In genomic region chr6:162369091-162369490, GRCh38 we compare ENCODE assay signal across 26 cellular contexts.
"Had no signal": no experiment of that assay in that cellular context is flagged by ENCODE, and none has a peak within 500 bp of the region (broad histone marks: within the 10 kb centered on the region; RNA-seq: fewer than 3 reads in every experiment).

No MANE protein-coding gene starts in this region.

- H3K9me3 ChIP-seq: neutrophil, pancreas, prostate gland, right atrium auricular region, right lobe of liver, sigmoid colon, stomach, thyroid gland, tibial nerve, upper lobe of left lung, vagina had no signal

- H3K27ac ChIP-seq: neutrophil, pancreas, prostate gland, right atrium auricular region, right lobe of liver, sigmoid colon, stomach, thyroid gland, tibial nerve, upper lobe of left lung, vagina had no signal

- H3K27me3 ChIP-seq: neutrophil, pancreas, right atrium auricular region, right lobe of liver, sigmoid colon, stomach, thyroid gland, tibial nerve, upper lobe of left lung, vagina had no signal

- DNase-seq: naive B cell; naive thymus-derived CD8-positive, alpha-beta T cell; nephron progenitor cell; nucleus accumbens; pancreas; retina; right lobe of liver; sigmoid colon; small intestine; stimulated activated CD4-positive, alpha-beta T cell treated with anti-CD3 and anti-CD28 coated beads, Interleukin-15, amount 100 ng/mL, for 24 hours; stimulated activated CD4-positive, alpha-beta T cell treated with anti-CD3 and anti-CD28 coated beads, Interleukin-2, amount 100 ng/mL, for 24 hours; stimulated activated CD4-positive, alpha-beta T cell treated with anti-CD3 and anti-CD28 coated beads, Interleukin-2, amount 100 ng/mL, for 48 hours; stimulated activated CD4-positive, alpha-beta T cell treated with anti-CD3 and anti-CD28 coated beads, Interleukin-4, amount 100 ng/mL, for 24 hours; stimulated activated naive B cell treated with anti-CD40 and anti-IgM and Interleukin-4, amounts not matched to agents 10 μg/mL and 1 μg/mL and 100 μg/mL, for 72 hours; stimulated activated naive CD4-positive, alpha-beta T cell treated with Interleukin-2 at 50 U/mL for 16 hours; stomach; thyroid gland; trophoblast cell; upper lobe of left lung had no signal

- H3K4me1 ChIP-seq: prostate gland, sigmoid colon, stomach, thyroid gland, tibial nerve, upper lobe of left lung, vagina had no signal

- ATAC-seq: naive thymus-derived CD8-positive, alpha-beta T cell; natural killer cell treated with Interleukin-12 subunit alpha and Interleukin-12 subunit beta and Interleukin-15 and Interleukin-18, amount 100 ng/mL, for 72 hours; pancreas; right lobe of liver; stimulated activated effector memory CD8-positive, alpha-beta T cell treated with anti-CD3 and anti-CD28 coated beads, Interleukin-12 subunit alpha, Interleukin-12 subunit beta, amount 100 ng/mL, for 72 hours; stimulated activated naive B cell treated with anti-CD40 and anti-IgM and Interleukin-4, amounts not matched to agents 10 μg/mL and 1 μg/mL and 100 μg/mL, for 72 hours had no signal

- H3K4me3 ChIP-seq: pancreas, prostate gland, right atrium auricular region, right lobe of liver, sigmoid colon, stomach, thyroid gland, tibial nerve, upper lobe of left lung, vagina had no signal
